19 cellular contexts compared by ENCODE assay signal in genomic region chr16:28504707-28505404, GRCh38. TPM values are rescaled to one million over a fixed set of nuclear protein-coding genes. Genes with fewer than 3 reads are reported as not detected.
DNase-seq lines count a peak whose midpoint lies in the region; ATAC-seq and TF ChIP-seq lines count a peak whose summit lies in the region.
"Had no signal": no experiment of that assay in that cellular context is flagged by ENCODE, and none has a peak within 500 bp of the region (broad histone marks: within the 10 kb centered on the region; RNA-seq: fewer than 3 reads in every experiment).

No MANE protein-coding gene starts in this region.

- H3K9me3 ChIP-seq in WERI-Rb-1 (ENCODE audit: severe bottlenecking), result no peaks in the 10 kb centered on the region
- H3K9me3 ChIP-seq: ovary, sigmoid colon, tibial nerve had no signal

- TF ChIP-seq CTCF in epithelial cell of esophagus (IDR thresholded peaks at IDR 0.05; ENCODE audit: insufficient read depth, low read depth, low read length, missing control alignments) (no peak), natural killer cell (IDR thresholded peaks at IDR 0.05) (no peak), WERI-Rb-1 (IDR thresholded peaks at IDR 0.05; ENCODE audit: low read depth, low read length) (no peak)

- ATAC-seq in HG02885 (IDR thresholded peaks at IDR 0.05; ENCODE audit: poor library complexity, unreplicated experiment) (no peak), natural killer cell (no peak), GM18858 (IDR thresholded peaks at IDR 0.05; ENCODE audit: unreplicated experiment) (no peak)
- ATAC-seq: activated CD4-positive, alpha-beta T cell treated with anti-CD3 and anti-CD28 coated beads for 36 hours; stimulated activated effector memory CD8-positive, alpha-beta T cell treated with anti-CD3 and anti-CD28 coated beads, Interleukin-12 subunit alpha, Interleukin-12 subunit beta, amount 100 ng/mL, for 72 hours had no signal

- H3K36me3 Mint-ChIP-seq in natural killer cell, result no peaks in the 10 kb centered on the region
- H3K36me3 Mint-ChIP-seq: activated naive CD8-positive, alpha-beta T cell treated with anti-CD3 and anti-CD28 coated beads for 36 hours; IgD-negative memory B cell; stimulated activated effector memory CD8-positive, alpha-beta T cell treated with anti-CD3 and anti-CD28 coated beads, Interleukin-12 subunit alpha, Interleukin-12 subunit beta, amount 100 ng/mL, for 72 hours had no signal

- H3K4me1 Mint-ChIP-seq in natural killer cell, result peaks cover 6 to 24% of the 10 kb centered on the region in 2 donors

- in situ Hi-C loops in ACHN (cut with HindIII; ENCODE audit: low pct_ligation_motif_present, low pct_unique_long_range_greater_than_20kb, low sequenced_read_pairs), result no loop called here

- H3K4me3 Mint-ChIP-seq in natural killer cell, result no peak overlapping the region
- H3K4me3 Mint-ChIP-seq: activated CD4-positive, alpha-beta T cell treated with anti-CD3 and anti-CD28 coated beads for 36 hours; activated naive CD8-positive, alpha-beta T cell treated with anti-CD3 and anti-CD28 coated beads for 36 hours; IgD-negative memory B cell; stimulated activated effector memory CD8-positive, alpha-beta T cell treated with anti-CD3 and anti-CD28 coated beads, Interleukin-12 subunit alpha, Interleukin-12 subunit beta, amount 100 ng/mL, for 72 hours had no signal

- H3K27me3 ChIP-seq in WERI-Rb-1 (ENCODE audit: insufficient read depth, low read depth, severe bottlenecking), result no peaks in the 10 kb centered on the region
- H3K27me3 ChIP-seq: ovary, tibial nerve had no signal

- H3K36me3 ChIP-seq in WERI-Rb-1, result no peaks in the 10 kb centered on the region
- H3K36me3 ChIP-seq: ovary, sigmoid colon, tibial nerve had no signal

- intact Hi-C loops in natural killer cell (cut with micrococcal nuclease), result no loop called here

- no peak overlapping the region for H3K4me3 ChIP-seq in epithelial cell of esophagus (ENCODE audit: low read length)
- H3K4me3 ChIP-seq in WERI-Rb-1 (ENCODE audit: low read depth, low read length), result no peak overlapping the region
- H3K4me3 ChIP-seq: coronary artery, ovary, sigmoid colon, tibial nerve had no signal

- no peak overlapping the region for H3K27ac Mint-ChIP-seq in natural killer cell
- H3K27ac Mint-ChIP-seq: activated CD4-positive, alpha-beta T cell treated with anti-CD3 and anti-CD28 coated beads for 36 hours; activated naive CD8-positive, alpha-beta T cell treated with anti-CD3 and anti-CD28 coated beads for 36 hours had no signal

- H3K9me3 Mint-ChIP-seq in natural killer cell, result no peaks in the 10 kb centered on the region
- H3K9me3 Mint-ChIP-seq: activated naive CD8-positive, alpha-beta T cell treated with anti-CD3 and anti-CD28 coated beads for 36 hours; IgD-negative memory B cell; stimulated activated effector memory CD8-positive, alpha-beta T cell treated with anti-CD3 and anti-CD28 coated beads, Interleukin-12 subunit alpha, Interleukin-12 subunit beta, amount 100 ng/mL, for 72 hours had no signal

- no peak overlapping the region for H3K27ac ChIP-seq in WERI-Rb-1
- H3K27ac ChIP-seq: coronary artery, ovary, sigmoid colon, tibial nerve had no signal

- no peaks in the 10 kb centered on the region for H3K27me3 Mint-ChIP-seq in natural killer cell (ENCODE audit: low read depth in 2 of 2)
- H3K27me3 Mint-ChIP-seq: activated CD4-positive, alpha-beta T cell treated with anti-CD3 and anti-CD28 coated beads for 36 hours; activated naive CD8-positive, alpha-beta T cell treated with anti-CD3 and anti-CD28 coated beads for 36 hours had no signal

- DNase-seq in ACHN (peak; percentile 25), DMS53 (lab: John Stamatoyannopoulos, UW) (peak; percentile 77), NCI-H446 treated with DMSO at 0.1 percent for 48 hours (lab: John Stamatoyannopoulos, UW) (peak; percentile 10), epithelial cell of esophagus (ENCODE audit: low read depth) (peak; percentile 37), natural killer cell (no peak), WERI-Rb-1 (no peak)
- DNase-seq: activated CD4-positive, alpha-beta T cell treated with anti-CD3 and anti-CD28 coated beads for 36 hours; activated naive CD8-positive, alpha-beta T cell treated with anti-CD3 and anti-CD28 coated beads for 36 hours; GDM1; ovary; sigmoid colon; T1000 had no signal

RNA-seq across cellular contexts. Expression of gene IL27, which starts 1.8 kb away (rescaled TPM):
- not detected for total RNA-seq in natural killer cell
- total RNA-seq: activated CD4-positive, alpha-beta T cell treated with anti-CD3 and anti-CD28 coated beads for 36 hours; activated naive CD8-positive, alpha-beta T cell treated with anti-CD3 and anti-CD28 coated beads for 36 hours; ovary; RPMI7951; sigmoid colon; tibial nerve had no signal

RNA-seq across cellular contexts. Expression of gene APOBR, which starts 10.4 kb away (rescaled TPM):
- total RNA-seq in natural killer cell, result 10 to 100 TPM; 64.9 to 84.8 (median 83.0) TPM
- total RNA-seq: RPMI7951 had no signal

RNA-seq across cellular contexts. Expression of gene CLN3, which starts 13.0 kb away (rescaled TPM):
- total RNA-seq in natural killer cell, result 10 to 100 TPM; 71.1 to 85.3 (median 84.7) TPM

RNA-seq across cellular contexts. Expression of gene NPIPB7, which starts 32.7 kb away (rescaled TPM):
- not detected for total RNA-seq in natural killer cell
- total RNA-seq: activated naive CD8-positive, alpha-beta T cell treated with anti-CD3 and anti-CD28 coated beads for 36 hours; RPMI7951; sigmoid colon; tibial nerve had no signal

RNA-seq across cellular contexts. Expression of gene NUPR1, which starts 33.9 kb away (rescaled TPM):
- not detected for total RNA-seq in natural killer cell
- total RNA-seq: activated CD4-positive, alpha-beta T cell treated with anti-CD3 and anti-CD28 coated beads for 36 hours; activated naive CD8-positive, alpha-beta T cell treated with anti-CD3 and anti-CD28 coated beads for 36 hours had no signal

Comparison
In these comparisons a context has a peak if more than half of its experiments do, and no peak if none do; other contexts are left out.
1. DNase-seq: peak in ACHN (single experiment), DMS53 (single experiment), NCI-H446 treated with DMSO at 0.1 percent for 48 hours (single experiment) and epithelial cell of esophagus (single experiment); none in natural killer cell (single experiment) and WERI-Rb-1 (single experiment).